Comparison of ENCODE assay signal across 8 cellular contexts in genomic region chr19:10871711-10872550, GRCh38. TPM values are rescaled to one million over a fixed set of nuclear protein-coding genes. Genes with fewer than 3 reads are reported as not detected.
A peak's percentile ranks its signal among the peaks of the same experiment; 100 is the strongest.
DNase-seq lines count a peak whose midpoint lies in the region; ATAC-seq and TF ChIP-seq lines count a peak whose summit lies in the region.

No MANE protein-coding gene starts in this region.

- H3K9me3 ChIP-seq in SJSA1 (replicated peaks) (no peaks in the 10 kb centered on the region), iPS-18c (ENCODE audit: control insufficient read depth, insufficient read depth, low read length) (no peaks in the 10 kb centered on the region), spleen (no peaks in the 10 kb centered on the region)

- DNase-seq in SJSA1 (ENCODE audit: low read depth in 1 of 2, low spot score in 2 of 2): no peak
- DNase-seq in astrocyte of the cerebellum (ENCODE audit: low read depth): no peak
- DNase-seq in spleen: peak; percentile 94
- no peak for DNase-seq in islet precursor cell
- DNase-seq in superior temporal gyrus (ENCODE audit: extremely low spot score): no peak

- H3K27me3 ChIP-seq in SJSA1 (replicated peaks) (no peaks in the 10 kb centered on the region), spleen (replicated peaks in 1 of 7) (peaks cover 0 to 4% (median 0%) of the 10 kb centered on the region in 7 donors)

- TF ChIP-seq CTCF in astrocyte of the cerebellum (IDR thresholded peaks at IDR 0.05; ENCODE audit: low read depth, low read length, missing control alignments) (peak; percentile 11), spleen (IDR thresholded peaks at IDR 0.05 in 8 of 11, conservative IDR thresholded peaks at IDR 0.05 in 3 of 11) (peak in 4 of 11 experiments; percentile 11 to 31 (median 14))

- in situ Hi-C loops in astrocyte of the cerebellum (cut with HindIII; ENCODE audit: low sequenced_read_pairs): no loop called here

- H3K4me1 ChIP-seq in SJSA1 (replicated peaks) (peaks cover 16% of the 10 kb centered on the region), spleen (peaks cover 7 to 86% (median 42%) of the 10 kb centered on the region in 6 donors)

- H3K27ac ChIP-seq in SJSA1 (peak overlapping the region; percentile 46; the same call in 1 of the 2 replicates), spleen (peak overlapping the region in 7 of 8 donors; percentile 58 to 91 (median 82))

- 1 to 2% (median 1%) methylated on average over 44 to 91 of the region's 91 CpGs for WGBS in spleen, 5 donors

- ATAC-seq in HG02610 (IDR thresholded peaks at IDR 0.05; ENCODE audit: unreplicated experiment): peak; percentile 2

- intact Hi-C loops in spleen (cut with DNase I; ENCODE audit: low total_unique reads): no loop called here

- H3K4me3 ChIP-seq in GM08714 (ENCODE audit: low read length) (peak overlapping the region; percentile 86), SJSA1 (peak overlapping the region; percentile 93), astrocyte of the cerebellum (ENCODE audit: low read depth, low read length) (peak overlapping the region; percentile 80), iPS-18c (ENCODE audit: insufficient read depth, low read depth, low read length) (peak overlapping the region; percentile 76), spleen (peak overlapping the region; percentile 49 to 92 (median 68))

- H3K36me3 ChIP-seq in SJSA1 (peaks cover 6% of the 10 kb centered on the region; the same call in 1 of the 2 replicates), spleen (peaks cover 0 to 17% (median 0%) of the 10 kb centered on the region in 6 donors)

- no peak for TF ChIP-seq POLR2A in spleen (IDR thresholded peaks at IDR 0.05)

RNA-seq across cellular contexts. Expression of gene CARM1, which starts 0.6 kb away (rescaled TPM):
- 7.5 and 24.2 TPM in 2 replicates for total RNA-seq in SJSA1 (2014; rRNA removed; shearing (Covaris generic))
- 10 to 100 TPM; 18.2 to 32.0 (median 29.4) TPM for total RNA-seq in spleen
- polyA plus RNA-seq in spleen: 10 to 100 TPM; 13.6 to 25.7 (median 13.7) TPM

RNA-seq across cellular contexts. Expression of gene C19orf38, which starts 23.7 kb away (rescaled TPM):
- not detected in 2 replicates for total RNA-seq in SJSA1 (2014; rRNA removed; shearing (Covaris generic))
- 10 to 100 TPM; 11.7 to 48.1 (median 20.3) TPM for total RNA-seq in spleen
- polyA plus RNA-seq in spleen: 10 to 100 TPM; 10.2 to 15.9 (median 12.1) TPM

RNA-seq across cellular contexts. Expression of gene TMED1, which starts 35.9 kb away (rescaled TPM):
- total RNA-seq in SJSA1 (2014; rRNA removed; shearing (Covaris generic)): 78.8 and 101 TPM in 2 replicates
- total RNA-seq in spleen: 10 to 100 TPM; 15.2 to 30.5 (median 18.7) TPM
- polyA plus RNA-seq in spleen: 10 to 100 TPM; 13.1 to 21.7 (median 19.8) TPM

RNA-seq across cellular contexts. Expression of gene YIPF2, which starts 56.5 kb away (rescaled TPM):
- 53.4 and 76.2 TPM in 2 replicates for total RNA-seq in SJSA1 (2014; rRNA removed; shearing (Covaris generic))
- total RNA-seq in spleen: 10 to 100 TPM; 24.1 to 42.3 (median 29.8) TPM
- polyA plus RNA-seq in spleen: 10 to 100 TPM; 12.5 to 28.6 (median 16.8) TPM

RNA-seq across cellular contexts. Expression of gene TIMM29, which starts 56.7 kb away (rescaled TPM):
- 53.5 and 58.6 TPM in 2 replicates for total RNA-seq in SJSA1 (2014; rRNA removed; shearing (Covaris generic))
- 10 to 100 TPM; 18.0 to 24.3 (median 21.3) TPM for total RNA-seq in spleen
- polyA plus RNA-seq in spleen: 10 to 100 TPM in 2 of 3 donors, 1 to 10 TPM in 1; 6.8 to 15.1 (median 12.9) TPM

Comparison
In these comparisons a context has a peak if more than half of its experiments do, and no peak if none do; other contexts are left out.
1. RNA of gene C19orf38, which starts 23.7 kb away (total RNA-seq): 11.7 to 48.1 TPM in spleen; not detected in SJSA1; every median in the first group is over 10 times any median in the second.
2. Peak in every context shown above with its lines, with median percentiles within 50 percentile points of each other: H3K4me3 ChIP-seq.